7 cellular contexts compared by ENCODE assay signal in genomic region chr20:48302149-48302548, GRCh38.
"Had no signal": no experiment of that assay in that cellular context is flagged by ENCODE, and none has a peak within 500 bp of the region (broad histone marks: within the 10 kb centered on the region; RNA-seq: fewer than 3 reads in every experiment).

No MANE protein-coding gene starts in this region.

- H3K4me3 ChIP-seq: GM23338 had no signal

- H3K4me2 ChIP-seq: GM23338 had no signal

- H3K4me1 Mint-ChIP-seq: GM23338, IgD-negative memory B cell had no signal

- H3K9me3 Mint-ChIP-seq: H9 had no signal

- H2AFZ ChIP-seq: GM23338 had no signal

- FAIRE-seq: H1, H54 had no signal

- ATAC-seq: GM23338 had no signal

- DNase-seq: H9, HCEC 1CT, KG1 had no signal

- H3K27ac Mint-ChIP-seq: GM23338, H9, IgD-negative memory B cell had no signal

- H3K4me3 Mint-ChIP-seq: GM23338, H9 had no signal
